In the genomic region with DNA sequence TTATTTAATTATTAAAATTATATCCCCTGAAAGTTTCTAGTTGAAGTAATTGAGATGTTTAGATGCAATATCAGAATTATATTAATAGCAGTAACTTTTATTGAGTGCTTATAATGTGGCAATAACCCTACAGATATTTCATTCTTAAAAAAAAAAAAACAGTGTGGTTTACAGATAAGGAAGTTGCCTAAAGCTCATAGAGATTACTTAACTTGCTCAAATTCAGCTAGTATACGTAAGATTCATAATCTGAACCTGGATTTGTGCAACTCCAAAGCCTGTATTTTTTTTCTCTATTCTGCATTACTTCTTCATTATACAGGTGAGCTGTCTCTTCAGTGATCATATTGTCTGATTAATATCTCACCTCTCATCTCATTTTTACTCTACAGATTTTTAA, we compare ENCODE assay signal across 20 cellular contexts.
"Had no signal": no experiment of that assay in that cellular context is flagged by ENCODE, and none has a peak within 500 bp of the region (broad histone marks: within the 10 kb centered on the region; RNA-seq: fewer than 3 reads in every experiment).

No MANE protein-coding gene starts in this region.

- H3K4me3 ChIP-seq: colonic mucosa, heart right ventricle, neural progenitor cell, ovary, right lobe of liver, tibial nerve had no signal

- ATAC-seq: activated CD8-positive, alpha-beta T cell treated with anti-CD3 and anti-CD28 coated beads, Interleukin-2, amount 10 ng/mL, durations not matched to agents 7 days and 5 days; activated T-cell treated with anti-CD3 and anti-CD28 coated beads, Interleukin-2, amount 50 U/mL, for 4 hours; heart right ventricle; left ventricle myocardium superior; naive thymus-derived CD4-positive, alpha-beta T cell; right lobe of liver had no signal

- H3K27me3 Mint-ChIP-seq: activated CD4-positive, alpha-beta T cell treated with anti-CD3 and anti-CD28 coated beads, Interleukin-2, amount 10 ng/mL, durations not matched to agents 7 days and 5 days; brain; stimulated activated naive CD8-positive, alpha-beta T cell treated with anti-CD3 and anti-CD28 coated beads, Interleukin-15, Interleukin-2, amounts not matched to agents 100 ng/mL and 50 ng/mL, for 24 hours had no signal

- H3K4me3 Mint-ChIP-seq: activated CD4-positive, alpha-beta T cell treated with anti-CD3 and anti-CD28 coated beads, Interleukin-2, amount 10 ng/mL, durations not matched to agents 7 days and 5 days; activated CD8-positive, alpha-beta T cell treated with anti-CD3 and anti-CD28 coated beads, Interleukin-2, amount 10 ng/mL, durations not matched to agents 7 days and 5 days; activated naive CD4-positive, alpha-beta T cell treated with anti-CD3 and anti-CD28 coated beads for 36 hours; activated T-cell treated with anti-CD3 and anti-CD28 coated beads, Interleukin-2, amount 50 U/mL, for 4 hours; brain; immature natural killer cell; naive thymus-derived CD4-positive, alpha-beta T cell; neural progenitor cell; stimulated activated naive CD8-positive, alpha-beta T cell treated with anti-CD3 and anti-CD28 coated beads, Interleukin-15, Interleukin-2, amounts not matched to agents 100 ng/mL and 50 ng/mL, for 24 hours had no signal

- H3K27ac ChIP-seq: colonic mucosa, heart right ventricle, neural progenitor cell, ovary, right lobe of liver, tibial nerve had no signal

- H3K4me1 Mint-ChIP-seq: activated CD4-positive, alpha-beta T cell treated with anti-CD3 and anti-CD28 coated beads, Interleukin-2, amount 10 ng/mL, durations not matched to agents 7 days and 5 days; immature natural killer cell; naive thymus-derived CD4-positive, alpha-beta T cell had no signal

- H3K27ac Mint-ChIP-seq: activated CD4-positive, alpha-beta T cell treated with anti-CD3 and anti-CD28 coated beads, Interleukin-2, amount 10 ng/mL, durations not matched to agents 7 days and 5 days; activated CD8-positive, alpha-beta T cell treated with anti-CD3 and anti-CD28 coated beads, Interleukin-2, amount 10 ng/mL, durations not matched to agents 7 days and 5 days; activated naive CD4-positive, alpha-beta T cell treated with anti-CD3 and anti-CD28 coated beads for 36 hours; immature natural killer cell; naive thymus-derived CD4-positive, alpha-beta T cell; neural progenitor cell; stimulated activated naive CD8-positive, alpha-beta T cell treated with anti-CD3 and anti-CD28 coated beads, Interleukin-15, Interleukin-2, amounts not matched to agents 100 ng/mL and 50 ng/mL, for 24 hours had no signal

- H3K9me3 Mint-ChIP-seq: activated CD4-positive, alpha-beta T cell treated with anti-CD3 and anti-CD28 coated beads, Interleukin-2, amount 10 ng/mL, durations not matched to agents 7 days and 5 days; activated T-cell treated with anti-CD3 and anti-CD28 coated beads, Interleukin-2, amount 50 U/mL, for 4 hours; stimulated activated naive CD8-positive, alpha-beta T cell treated with anti-CD3 and anti-CD28 coated beads, Interleukin-15, Interleukin-2, amounts not matched to agents 100 ng/mL and 50 ng/mL, for 24 hours had no signal

- H3K36me3 Mint-ChIP-seq: brain; naive thymus-derived CD4-positive, alpha-beta T cell; neural progenitor cell had no signal

- H3K27me3 ChIP-seq: colonic mucosa, heart right ventricle, neural progenitor cell, ovary, right lobe of liver, tibial nerve had no signal

- DNase-seq: activated CD4-positive, alpha-beta T cell treated with anti-CD3 and anti-CD28 coated beads, Interleukin-2, amount 10 ng/mL, durations not matched to agents 7 days and 5 days; activated CD8-positive, alpha-beta T cell treated with anti-CD3 and anti-CD28 coated beads, Interleukin-2, amount 10 ng/mL, durations not matched to agents 7 days and 5 days; activated naive CD4-positive, alpha-beta T cell treated with anti-CD3 and anti-CD28 coated beads for 36 hours; activated T-cell treated with anti-CD3 and anti-CD28 coated beads, Interleukin-2, amount 50 U/mL, for 4 hours; central memory CD4-positive, alpha-beta T cell; colonic mucosa; heart right ventricle; immature natural killer cell; left ventricle myocardium superior; naive thymus-derived CD4-positive, alpha-beta T cell; ovary; right lobe of liver; small intestine; stimulated activated CD4-positive, alpha-beta T cell treated with anti-CD3 and anti-CD28 coated beads, Interleukin-15, amount 100 ng/mL, for 24 hours; stimulated activated CD4-positive, alpha-beta T cell treated with anti-CD3 and anti-CD28 coated beads, Interleukin-2, amount 100 ng/mL, for 48 hours; T-helper 9 cell had no signal
